10 cellular contexts compared by ENCODE assay signal in genomic region chr17:17075037-17075755, GRCh38. TPM values are rescaled to one million over a fixed set of nuclear protein-coding genes. Genes with fewer than 3 reads are reported as not detected.
DNase-seq lines count a peak whose midpoint lies in the region; ATAC-seq and TF ChIP-seq lines count a peak whose summit lies in the region.
"Had no signal": no experiment of that assay in that cellular context is flagged by ENCODE, and none has a peak within 500 bp of the region (broad histone marks: within the 10 kb centered on the region; RNA-seq: fewer than 3 reads in every experiment).

No MANE protein-coding gene starts in this region.

- H3K4me1 ChIP-seq in hepatocyte (ENCODE audit: insufficient read depth) (peaks cover 48% of the 10 kb centered on the region), subcutaneous abdominal adipose tissue (ENCODE audit: control insufficient read depth in 5 of 5, insufficient read depth in 5 of 5, low read length in 5 of 5) (peaks cover 12 to 82% (median 61%) of the 10 kb centered on the region in 5 donors)

- no peaks in the 10 kb centered on the region for H3K9me2 ChIP-seq in hepatocyte (replicated peaks; ENCODE audit: insufficient read depth)

- no peaks in the 10 kb centered on the region for H3K27me3 Mint-ChIP-seq in activated CD4-positive, alpha-beta T cell treated with anti-CD3 and anti-CD28 coated beads, Interleukin-2, amount 10 ng/mL, durations not matched to agents 7 days and 5 days

- no peak overlapping the region for H3K4me3 Mint-ChIP-seq in activated CD4-positive, alpha-beta T cell treated with anti-CD3 and anti-CD28 coated beads, Interleukin-2, amount 10 ng/mL, durations not matched to agents 7 days and 5 days

- H3K79me2 ChIP-seq in hepatocyte = peaks cover 90% of the 10 kb centered on the region

- H3K36me3 ChIP-seq in brain microvascular endothelial cell (replicated peaks) (peaks cover 35% of the 10 kb centered on the region), hepatocyte (replicated peaks; ENCODE audit: insufficient read depth, low read depth) (no peaks in the 10 kb centered on the region), subcutaneous abdominal adipose tissue (ENCODE audit: control insufficient read depth in 5 of 5, insufficient read depth in 5 of 5, low read length in 5 of 5) (peaks cover 0 to 38% (median 32%) of the 10 kb centered on the region in 5 donors)

- H3K9me3 ChIP-seq in hepatocyte (ENCODE audit: low read depth) = no peaks in the 10 kb centered on the region
- H3K9me3 ChIP-seq in subcutaneous abdominal adipose tissue (ENCODE audit: control insufficient read depth in 5 of 5, low read length in 5 of 5) = no peaks in the 10 kb centered on the region

- no peak overlapping the region for H3K4me2 ChIP-seq in hepatocyte

- H3K27ac ChIP-seq in brain microvascular endothelial cell (peak overlapping the region; percentile 87), hepatocyte (peak overlapping the region; percentile 51), subcutaneous abdominal adipose tissue (ENCODE audit: low read depth, low read length) (peak overlapping the region; percentile 1)
- H3K27ac ChIP-seq: thoracic aorta had no signal

- H2AFZ ChIP-seq in hepatocyte = no peak overlapping the region

- H4K20me1 ChIP-seq in hepatocyte (ENCODE audit: insufficient read depth, poor library complexity, severe bottlenecking) = peaks cover 65% of the 10 kb centered on the region

- no peak for ATAC-seq in GM21360 (IDR thresholded peaks at IDR 0.05; ENCODE audit: unreplicated experiment)
- ATAC-seq in HG02938 (IDR thresholded peaks at IDR 0.05; ENCODE audit: unreplicated experiment) = no peak

- peaks cover 30% of the 10 kb centered on the region for H3K36me3 Mint-ChIP-seq in activated CD4-positive, alpha-beta T cell treated with anti-CD3 and anti-CD28 coated beads, Interleukin-2, amount 10 ng/mL, durations not matched to agents 7 days and 5 days (ENCODE audit: low read depth)

- H3K27me3 ChIP-seq in brain microvascular endothelial cell (replicated peaks) (no peaks in the 10 kb centered on the region), hepatocyte (no peaks in the 10 kb centered on the region), subcutaneous abdominal adipose tissue (ENCODE audit: control insufficient read depth in 5 of 5, insufficient read depth in 4 of 5, low read length in 5 of 5) (no peaks in the 10 kb centered on the region)

- H3K27ac Mint-ChIP-seq in activated CD4-positive, alpha-beta T cell treated with anti-CD3 and anti-CD28 coated beads, Interleukin-2, amount 10 ng/mL, durations not matched to agents 7 days and 5 days = peak overlapping the region; percentile 23

- H3K9me3 Mint-ChIP-seq in activated CD4-positive, alpha-beta T cell treated with anti-CD3 and anti-CD28 coated beads, Interleukin-2, amount 10 ng/mL, durations not matched to agents 7 days and 5 days = peaks cover 2% of the 10 kb centered on the region

- peak; percentile 25 for DNase-seq in activated CD4-positive, alpha-beta T cell treated with anti-CD3 and anti-CD28 coated beads, Interleukin-2, amount 10 ng/mL, durations not matched to agents 7 days and 5 days
- DNase-seq in activated CD4-positive, alpha-beta T cell treated with anti-CD3 and anti-CD28 coated beads, Interleukin-2, amount 50 U/mL, for 48 hours = no peak
- DNase-seq in brain microvascular endothelial cell = peak; percentile 76
- peak; percentile 44 for DNase-seq in hepatocyte (ENCODE audit: low spot score)
- DNase-seq in kidney glomerular epithelial cell (lab: John Stamatoyannopoulos, UW) = no peak
- DNase-seq: nucleus accumbens had no signal

- H3K9ac ChIP-seq in subcutaneous abdominal adipose tissue (ENCODE audit: low read length in 5 of 5) = no peak overlapping the region

- POLR2A ChIA-PET in activated CD4-positive, alpha-beta T cell treated with anti-CD3 and anti-CD28 coated beads, Interleukin-2, amount 10 ng/mL, durations not matched to agents 7 days and 5 days (lab: Charles Lee) = no interaction called here

- H3K4me3 ChIP-seq in brain microvascular endothelial cell (ENCODE audit: low read depth, low read length) = no peak overlapping the region
- no peak overlapping the region for H3K4me3 ChIP-seq in hepatocyte
- no peak overlapping the region for H3K4me3 ChIP-seq in subcutaneous abdominal adipose tissue (ENCODE audit: low read depth in 1 of 5, low read length in 5 of 5)
- H3K4me3 ChIP-seq: thoracic aorta had no signal

- TF ChIP-seq CTCF in brain microvascular endothelial cell (IDR thresholded peaks at IDR 0.05; ENCODE audit: low read depth, low read length, missing control alignments) (no peak), hepatocyte (IDR thresholded peaks at IDR 0.05; ENCODE audit: poor library complexity) (no peak)

- 49% methylated on average over 10 of the region's 10 CpGs for WGBS in hepatocyte (ENCODE audit: low lambda C conversion rate, missing lambda C conversion rate)

- in situ Hi-C loops in brain microvascular endothelial cell (cut with HindIII; ENCODE audit: low pct_ligation_motif_present, low sequenced_read_pairs) = no loop called here

- CTCF ChIA-PET in activated CD4-positive, alpha-beta T cell treated with anti-CD3 and anti-CD28 coated beads, Interleukin-2, amount 10 ng/mL, durations not matched to agents 7 days and 5 days (lab: Charles Lee) = interaction anchor here (2.0 kb wide), 1 partner anchor 13 kb away, joined by 5 read pairs; no protein-coding TSS in a partner anchor

- H3K4me1 Mint-ChIP-seq in activated CD4-positive, alpha-beta T cell treated with anti-CD3 and anti-CD28 coated beads, Interleukin-2, amount 10 ng/mL, durations not matched to agents 7 days and 5 days = peaks cover 37% of the 10 kb centered on the region

RNA-seq across cellular contexts. Expression of gene MPRIP, which starts 32.9 kb away (rescaled TPM):
- total RNA-seq in activated CD4-positive, alpha-beta T cell treated with anti-CD3 and anti-CD28 coated beads, Interleukin-2, amount 10 ng/mL, durations not matched to agents 7 days and 5 days = 100 to 1,000 TPM; 234 to 261 TPM
- 80.1 and 202 TPM in 2 replicates for total RNA-seq in hepatocyte
- 91.7 and 123 TPM in 2 replicates for polyA plus RNA-seq in hepatocyte

Comparison
In these comparisons a context has a peak if more than half of its experiments do, and no peak if none do; other contexts are left out.
1. DNase-seq: peak in activated CD4-positive, alpha-beta T cell treated with anti-CD3 and anti-CD28 coated beads, Interleukin-2, amount 10 ng/mL, durations not matched to agents 7 days and 5 days (single experiment), brain microvascular endothelial cell (single experiment) and hepatocyte (single experiment); none in activated CD4-positive, alpha-beta T cell treated with anti-CD3 and anti-CD28 coated beads, Interleukin-2, amount 50 U/mL, for 48 hours (0 of 2) and kidney glomerular epithelial cell (single experiment).
2. H3K27ac ChIP-seq: peak in every context shown above with its lines; median percentile 87 in brain microvascular endothelial cell; 51 in hepatocyte; 1 in subcutaneous abdominal adipose tissue.